Comparison of ENCODE assay signal across 28 cellular contexts in genomic region chr12:120164293-120164692, GRCh38. TPM values are rescaled to one million over a fixed set of nuclear protein-coding genes. Genes with fewer than 3 reads are reported as not detected.
DNase-seq lines count a peak whose midpoint lies in the region; ATAC-seq, FAIRE-seq and TF ChIP-seq lines count a peak whose summit lies in the region.
"Had no signal": no experiment of that assay in that cellular context is flagged by ENCODE, and none has a peak within 500 bp of the region (broad histone marks: within the 10 kb centered on the region; RNA-seq: fewer than 3 reads in every experiment).

No MANE protein-coding gene starts in this region.

- no peak overlapping the region for H3K9ac ChIP-seq in HCT116 (ENCODE audit: low read length)
- H3K9ac ChIP-seq in GM12878 (ENCODE audit: control insufficient read depth, insufficient read depth, low read length): no peak overlapping the region
- H3K9ac ChIP-seq: BLaER1 treated with 17β-estradiol and CSF1 and Interleukin-3, amounts not matched to agents 10 nM and 100 nM had no signal

- H3K79me2 ChIP-seq in HCT116 (ENCODE audit: insufficient read depth, low read length): peaks cover 22% of the 10 kb centered on the region
- no peaks in the 10 kb centered on the region for H3K79me2 ChIP-seq in GM12878 (ENCODE audit: control insufficient read depth, insufficient read depth, low read length)

- in situ Hi-C loops in GM12878 (cut with MboI): no loop called here

- no peak overlapping the region for H3K27ac ChIP-seq in A549
- no peak overlapping the region for H3K27ac ChIP-seq in HCT116 (ENCODE audit: low read depth, low read length)
- H3K27ac ChIP-seq in GM12878 (ENCODE audit: control insufficient read depth, insufficient read depth): no peak overlapping the region
- H3K27ac ChIP-seq: BLaER1 treated with 17β-estradiol and CSF1 and Interleukin-3, amounts not matched to agents 10 nM and 100 nM; SK-N-MC had no signal

- no peak for TF ChIP-seq CTCF in A549 (IDR thresholded peaks at IDR 0.05)
- TF ChIP-seq CTCF in HCT116 (IDR thresholded peaks at IDR 0.05 in 2 of 3, conservative IDR thresholded peaks at IDR 0.05 in 1 of 3; ENCODE audit: borderline replicate concordance in 1 of 3, insufficient read depth in 1 of 3, low read depth in 2 of 3, low read length in 2 of 3): no peak
- TF ChIP-seq CTCF in GM12878 (IDR thresholded peaks at IDR 0.05 in 2 of 3, conservative IDR thresholded peaks at IDR 0.05 in 1 of 3; ENCODE audit: control insufficient read depth in 2 of 3, extremely low read depth in 1 of 3, insufficient read depth in 1 of 3, low read depth in 3 of 3, low read length in 3 of 3): no peak

- DNase-seq in A549 (ENCODE audit: low read depth in 1 of 2, low spot score in 1 of 2) (no peak), HCT116 (ENCODE audit: low read depth, low spot score) (no peak), GM12878 (ENCODE audit: low read depth, low spot score) (no peak), left lobe of liver (ENCODE audit: low spot score) (no peak), GM12891 (ENCODE audit: insufficient read length, low spot score) (no peak)
- no peak for DNase-seq in activated naive CD4-positive, alpha-beta T cell treated with anti-CD3 and anti-CD28 coated beads, Interleukin-2, amount 50 U/mL, for 16 hours
- DNase-seq: AML-193; CD4-positive, alpha-beta T cell; DMS53; GDM1; KG1; MG63; NCI-H1694; NCI-H2029 treated with DMSO at 0.1 percent for 48 hours; NCI-H2171; NCI-H226; NCI-H510A; NCI-H69; OCI-M1; SIG-M5; SW 1271 had no signal

- H3K9me3 ChIP-seq in A549 (no peaks in the 10 kb centered on the region), HCT116 (ENCODE audit: control insufficient read depth in 1 of 2, insufficient read depth in 1 of 2, low read depth in 1 of 2, low read length in 2 of 2) (no peaks in the 10 kb centered on the region), GM12878 (replicated peaks; ENCODE audit: control insufficient read depth, insufficient read depth, low read length) (no peaks in the 10 kb centered on the region)
- H3K9me3 ChIP-seq: BLaER1 treated with 17β-estradiol and CSF1 and Interleukin-3, amounts not matched to agents 10 nM and 100 nM; MG63 had no signal

- no peak for TF ChIP-seq EP300 in A549 (IDR thresholded peaks at IDR 0.05)
- no peak for TF ChIP-seq EP300 in GM12878 (IDR thresholded peaks at IDR 0.05; ENCODE audit: borderline replicate concordance in 1 of 2, control insufficient read depth in 1 of 2, low read depth in 2 of 2, low read length in 2 of 2)

- intact Hi-C loops in HCT116 (cut with micrococcal nuclease): no loop called here
- intact Hi-C loops in GM12878 (cut with micrococcal nuclease; ENCODE audit: unreplicated experiment): no loop called here

- H3K36me3 ChIP-seq in HCT116 (ENCODE audit: control insufficient read depth in 1 of 2, insufficient read depth in 2 of 2, low read length in 2 of 2) (peaks cover 64 to 66% of the 10 kb centered on the region in 2 experiments; a peak in 3 of 4 replicates), GM12878 (ENCODE audit: control insufficient read depth in 2 of 2, insufficient read depth in 2 of 2, low read length in 1 of 2) (peaks cover 31 to 45% of the 10 kb centered on the region in 2 experiments)

- H3K4me2 ChIP-seq in A549 (no peak overlapping the region), HCT116 (ENCODE audit: low read length) (no peak overlapping the region), GM12878 (ENCODE audit: control insufficient read depth, insufficient read depth) (no peak overlapping the region)
- H3K4me2 ChIP-seq: BLaER1 treated with 17β-estradiol and CSF1 and Interleukin-3, amounts not matched to agents 10 nM and 100 nM had no signal

- no peak overlapping the region for H3K4me3 ChIP-seq in A549
- H3K4me3 ChIP-seq in HCT116 (replicated peaks in 1 of 2; ENCODE audit: low read depth in 1 of 2, low read length in 2 of 2): no peak overlapping the region
- no peak overlapping the region for H3K4me3 ChIP-seq in GM12878
- H3K4me3 ChIP-seq: BLaER1 treated with 17β-estradiol and CSF1 and Interleukin-3, amounts not matched to agents 10 nM and 100 nM; MG63; SK-N-MC had no signal

- H3K4me1 ChIP-seq in A549: no peaks in the 10 kb centered on the region
- no peaks in the 10 kb centered on the region for H3K4me1 ChIP-seq in HCT116 (ENCODE audit: control insufficient read depth in 1 of 2, insufficient read depth in 2 of 2, low read length in 2 of 2)
- peaks cover 19% of the 10 kb centered on the region for H3K4me1 ChIP-seq in GM12878 (ENCODE audit: control insufficient read depth, insufficient read depth, low read length)

- BruUV-seq in HCT116 (replicated peaks; lab: Mats Ljungman, UMichigan) (no TSS peak), GM12878 (replicated peaks; lab: Mats Ljungman, UMichigan) (no TSS peak)

- TF ChIP-seq RAD21 in A549 (conservative IDR thresholded peaks at IDR 0.05 in 1 of 2, IDR thresholded peaks at IDR 0.05 in 1 of 2) (no peak), HCT116 (IDR thresholded peaks at IDR 0.05; ENCODE audit: low read depth) (no peak), GM12878 (IDR thresholded peaks at IDR 0.05; ENCODE audit: insufficient read depth, low read depth, low read length) (no peak)

- H4K20me1 ChIP-seq in HCT116 (ENCODE audit: insufficient read depth) (no peaks in the 10 kb centered on the region), GM12878 (ENCODE audit: control insufficient read depth, insufficient read depth) (no peaks in the 10 kb centered on the region)

- no peaks in the 10 kb centered on the region for H3K27me3 ChIP-seq in HCT116 (ENCODE audit: insufficient read depth, low read length)
- no peaks in the 10 kb centered on the region for H3K27me3 ChIP-seq in GM12878 (replicated peaks in 1 of 2; ENCODE audit: control insufficient read depth in 2 of 2, insufficient read depth in 2 of 2, low read length in 1 of 2)
- H3K27me3 ChIP-seq: BLaER1 treated with 17β-estradiol and CSF1 and Interleukin-3, amounts not matched to agents 10 nM and 100 nM; MG63 had no signal

- H2AFZ ChIP-seq in HCT116 (ENCODE audit: low read depth, low read length, poor library complexity, severe bottlenecking) (no peak overlapping the region), GM12878 (ENCODE audit: control insufficient read depth, low read depth, low read length) (no peak overlapping the region)

- CTCF ChIA-PET in A549 (lab: Yijun Ruan, JAX) (interaction anchor here (0.6 to 1.0 kb wide), 2 partner anchors 14 to 265 kb away, joined by 3 read pairs; no protein-coding TSS in a partner anchor), HCT116 (lab: Charles Lee) (no interaction called here), GM12878 (lab: Yijun Ruan, JAX) (no interaction called here)

- ATAC-seq in A549 (peak; percentile 11 to 32; a peak in 1 of 6 replicates), HCT116 (0 out of 2 replicates have a peak, but pooled peaks have one; percentile 43), GM12878 (no peak), left lobe of liver (peak; percentile 7), HG03108 (IDR thresholded peaks at IDR 0.05; ENCODE audit: unreplicated experiment) (no peak)

- TF ChIP-seq POLR2A in A549 (IDR thresholded peaks at IDR 0.05; ENCODE audit: low read length) (no peak), HCT116 (IDR thresholded peaks at IDR 0.05; ENCODE audit: borderline replicate concordance, extremely low read depth, insufficient read depth, insufficient read length) (no peak), GM12878 (IDR thresholded peaks at IDR 0.05; ENCODE audit: low read depth, low read length) (0 out of 2 replicates have a peak, but pooled peaks have one; percentile 38), GM12891 (IDR thresholded peaks at IDR 0.05; ENCODE audit: low read depth, low read length) (no peak)

- RAD21 ChIA-PET in HCT116 (lab: Charles Lee; ENCODE audit: low non-redundant PET in 1 of 2, low total read pairs in 2 of 2, uncharacterized antibody in 2 of 2, unreplicated experiment in 2 of 2) (no interaction called here), GM12878 (lab: Charles Lee; ENCODE audit: unreplicated experiment) (interaction anchor here (0.6 to 1.1 kb wide), 5 partner anchors 31 to 54 kb away, joined by 3 to 4 read pairs (median 3); partner anchors contain the start of gene RAB35)

- no peaks in the 10 kb centered on the region for H3K9me2 ChIP-seq in HCT116 (ENCODE audit: insufficient read depth)

- SMC1A ChIA-PET in GM12878 (lab: Charles Lee; ENCODE audit: uncharacterized antibody, unreplicated experiment): no interaction called here

- POLR2A ChIA-PET in A549 (lab: Yijun Ruan, JAX): no interaction called here
- POLR2A ChIA-PET in HCT116 (lab: Charles Lee): no interaction called here
- POLR2A ChIA-PET in GM12878 (lab: Charles Lee): interaction anchor here (0.6 kb wide), 3 partner anchors 36 to 89 kb away, joined by 3 to 4 read pairs (median 3); no protein-coding TSS in a partner anchor

- FAIRE-seq in A549 (lab: Jason Lieb, UNC) (no peak), GM12878 (lab: Jason Lieb, UNC) (no peak), GM12891 (lab: Jason Lieb, UNC) (no peak)
- FAIRE-seq: D721Med, H54, HTR-8/SVneo, RCC 7860 had no signal

- WGBS in A549 (ENCODE audit: missing lambda C conversion rate): 91% methylated on average over 11 of the region's 11 CpGs
- WGBS in GM12878 (ENCODE audit: insufficient coverage, insufficient replicate concordance, low lambda C conversion rate, missing lambda C conversion rate): 92% methylated on average over 11 of the region's 11 CpGs

RNA-seq across cellular contexts. Expression of gene GCN1, which starts 30.2 kb away (rescaled TPM):
- polyA plus RNA-seq in A549 (2011; rRNA removed) (64.1 and 81.5 TPM in 2 replicates), A549 (2017; fragmentation: RNase III; extraction: RNeasy Plus Mini Kit Qiagen cat#74134 plus additional on column Dnase treatment) (43.2 to 50.8 TPM (median 45.8 TPM) in 3 replicates), GM12878 (2011; rRNA removed) (22.8 and 39.8 TPM in 2 replicates), GM12878 (2014; fragmentation: Illumina TruSeq; extraction: Trizol) (40.8 and 54.4 TPM in 2 replicates), GM12878 (2014; fragmentation: Nextera tagmentation; extraction: Ambion mirVana) (10 to 100 TPM; 10.8 to 12.1 TPM), GM12878 (2014; rRNA removed) (95.3 and 102 TPM in 2 replicates), GM12878 (2016; fragmentation: Nextera tagmentation; extraction: Ambion mirVana) (10 to 100 TPM; 62.2 to 65.1 TPM)
- polyA plus RNA-seq in A549 (2012; cell fraction: cytosol; rRNA removed): 72.5 and 73.2 TPM in 2 replicates
- polyA plus RNA-seq in A549 (2012; cell fraction: nucleus; rRNA removed): 193 and 238 TPM in 2 replicates
- 224 and 252 TPM in 2 replicates for polyA minus RNA-seq in A549 (2011; rRNA and poly(A)+ RNA removed)
- total RNA-seq in HCT116 (2021; ENCODE audit: unreplicated experiment) (184 TPM), GM12878 (2014; rRNA removed) (89.6 and 90.7 TPM in 2 replicates), GM12878 (2014; rRNA removed; fragmentation: Illumina TruSeq; extraction: Trizol) (41.6 and 43.8 TPM in 2 replicates), GM12878 (2021) (137 and 150 TPM in 2 replicates), left lobe of liver (42.7 TPM)
- 94.9 and 100 TPM in 2 replicates for polyA plus RNA-seq in HCT116 (2012)
- 380 and 510 TPM in 2 replicates for total RNA-seq in GM12878 (2013; cell fraction: nucleolus; rRNA removed)
- polyA plus RNA-seq in GM12878 (2011; ENCODE audit: low read depth): 53.5 TPM
- polyA plus RNA-seq in GM12878 (2011; cell fraction: cytosol; rRNA removed): 40.6 and 52.3 TPM in 2 replicates
- polyA plus RNA-seq in GM12878 (2011; cell fraction: nucleus; rRNA removed): 433 and 567 TPM in 2 replicates
- polyA plus RNA-seq in GM12878 (2012): 49.9 and 56.2 TPM in 2 replicates
- 131 and 147 TPM in 2 replicates for polyA minus RNA-seq in GM12878 (2011; rRNA and poly(A)+ RNA removed)
- 50.5 and 61.8 TPM in 2 replicates for polyA minus RNA-seq in GM12878 (2011; cell fraction: cytosol; rRNA and poly(A)+ RNA removed)
- polyA minus RNA-seq in GM12878 (2011; cell fraction: nucleus; rRNA and poly(A)+ RNA removed): 129 and 222 TPM in 2 replicates
- 39.6 TPM for polyA plus RNA-seq in GM12891 (2012; ENCODE audit: low read depth, missing spikeins)

RNA-seq across cellular contexts. Expression of gene RPLP0, which starts 36.6 kb away (rescaled TPM):
- polyA plus RNA-seq in A549 (2011; rRNA removed) (5,441 and 7,182 TPM in 2 replicates), A549 (2017; fragmentation: RNase III; extraction: RNeasy Plus Mini Kit Qiagen cat#74134 plus additional on column Dnase treatment) (3,449 to 3,524 TPM (median 3,456 TPM) in 3 replicates), GM12878 (2011; rRNA removed) (4,342 and 6,647 TPM in 2 replicates), GM12878 (2014; fragmentation: Illumina TruSeq; extraction: Trizol) (4,326 and 6,258 TPM in 2 replicates), GM12878 (2014; fragmentation: Nextera tagmentation; extraction: Ambion mirVana) (1,000 to 10,000 TPM; 6,784 to 8,495 TPM), GM12878 (2014; rRNA removed) (7,537 and 7,931 TPM in 2 replicates), GM12878 (2016; fragmentation: Nextera tagmentation; extraction: Ambion mirVana) (1,000 to 10,000 TPM; 2,171 to 2,235 TPM)
- 7,109 and 7,241 TPM in 2 replicates for polyA plus RNA-seq in A549 (2012; cell fraction: cytosol; rRNA removed)
- polyA plus RNA-seq in A549 (2012; cell fraction: nucleus; rRNA removed): 3,292 and 3,609 TPM in 2 replicates
- polyA minus RNA-seq in A549 (2011; rRNA and poly(A)+ RNA removed): 4,371 and 5,632 TPM in 2 replicates
- total RNA-seq in HCT116 (2021; ENCODE audit: unreplicated experiment) (4,123 TPM), GM12878 (2014; rRNA removed) (6,095 and 6,267 TPM in 2 replicates), GM12878 (2014; rRNA removed; fragmentation: Illumina TruSeq; extraction: Trizol) (4,804 and 4,972 TPM in 2 replicates), GM12878 (2021) (4,342 and 4,473 TPM in 2 replicates), left lobe of liver (743 TPM)
- polyA plus RNA-seq in HCT116 (2012): 6,734 and 7,674 TPM in 2 replicates
- total RNA-seq in GM12878 (2013; cell fraction: nucleolus; rRNA removed): 746 and 806 TPM in 2 replicates
- 10,931 TPM for polyA plus RNA-seq in GM12878 (2011; ENCODE audit: low read depth)
- polyA plus RNA-seq in GM12878 (2011; cell fraction: cytosol; rRNA removed): 11,436 and 11,538 TPM in 2 replicates
- polyA plus RNA-seq in GM12878 (2011; cell fraction: nucleus; rRNA removed): 3,468 and 4,357 TPM in 2 replicates
- 6,488 and 7,133 TPM in 2 replicates for polyA plus RNA-seq in GM12878 (2012)
- 5,528 and 7,467 TPM in 2 replicates for polyA minus RNA-seq in GM12878 (2011; rRNA and poly(A)+ RNA removed)
- polyA minus RNA-seq in GM12878 (2011; cell fraction: cytosol; rRNA and poly(A)+ RNA removed): 1,348 and 1,626 TPM in 2 replicates
- polyA minus RNA-seq in GM12878 (2011; cell fraction: nucleus; rRNA and poly(A)+ RNA removed): 556 and 712 TPM in 2 replicates
- polyA plus RNA-seq in GM12891 (2012; ENCODE audit: low read depth, missing spikeins): 5,981 TPM

RNA-seq across cellular contexts. Expression of gene RAB35, which starts 47.7 kb away (rescaled TPM):
- polyA plus RNA-seq in A549 (2011; rRNA removed) (42.0 and 67.6 TPM in 2 replicates), A549 (2017; fragmentation: RNase III; extraction: RNeasy Plus Mini Kit Qiagen cat#74134 plus additional on column Dnase treatment) (44.0 to 49.5 TPM (median 47.8 TPM) in 3 replicates), GM12878 (2011; rRNA removed) (68.7 and 87.1 TPM in 2 replicates), GM12878 (2014; fragmentation: Illumina TruSeq; extraction: Trizol) (28.9 and 44.7 TPM in 2 replicates), GM12878 (2014; fragmentation: Nextera tagmentation; extraction: Ambion mirVana) (1 to 10 TPM in 1 of 2 experiments, under 1 TPM in 1; 0.76 to 2.0 TPM), GM12878 (2014; rRNA removed) (73.0 and 78.9 TPM in 2 replicates), GM12878 (2016; fragmentation: Nextera tagmentation; extraction: Ambion mirVana) (10 to 100 TPM; 42.4 to 42.9 TPM)
- 56.7 and 71.7 TPM in 2 replicates for polyA plus RNA-seq in A549 (2012; cell fraction: cytosol; rRNA removed)
- polyA plus RNA-seq in A549 (2012; cell fraction: nucleus; rRNA removed): 77.2 and 90.4 TPM in 2 replicates
- 66.2 and 96.5 TPM in 2 replicates for polyA minus RNA-seq in A549 (2011; rRNA and poly(A)+ RNA removed)
- total RNA-seq in HCT116 (2021; ENCODE audit: unreplicated experiment) (57.1 TPM), GM12878 (2014; rRNA removed) (50.6 and 57.2 TPM in 2 replicates), GM12878 (2014; rRNA removed; fragmentation: Illumina TruSeq; extraction: Trizol) (33.1 and 37.3 TPM in 2 replicates), GM12878 (2021) (89.4 and 99.2 TPM in 2 replicates), left lobe of liver (16.1 TPM)
- polyA plus RNA-seq in HCT116 (2012): 39.1 and 45.1 TPM in 2 replicates
- total RNA-seq in GM12878 (2013; cell fraction: nucleolus; rRNA removed): 17.3 and 17.4 TPM in 2 replicates
- polyA plus RNA-seq in GM12878 (2011; ENCODE audit: low read depth): 30.2 TPM
- polyA plus RNA-seq in GM12878 (2011; cell fraction: cytosol; rRNA removed): 67.3 and 76.1 TPM in 2 replicates
- polyA plus RNA-seq in GM12878 (2011; cell fraction: nucleus; rRNA removed): 75.4 and 101 TPM in 2 replicates
- 56.3 and 69.3 TPM in 2 replicates for polyA plus RNA-seq in GM12878 (2012)
- polyA minus RNA-seq in GM12878 (2011; rRNA and poly(A)+ RNA removed): 59.2 and 76.6 TPM in 2 replicates
- polyA minus RNA-seq in GM12878 (2011; cell fraction: cytosol; rRNA and poly(A)+ RNA removed): 26.9 and 27.4 TPM in 2 replicates
- 8.9 and 19.6 TPM in 2 replicates for polyA minus RNA-seq in GM12878 (2011; cell fraction: nucleus; rRNA and poly(A)+ RNA removed)
- 41.4 TPM for polyA plus RNA-seq in GM12891 (2012; ENCODE audit: low read depth, missing spikeins)

Comparison
In these comparisons a context has a peak if more than half of its experiments do, and no peak if none do; other contexts are left out.
1. ATAC-seq: peak in A549 (2 of 2), HCT116 (single experiment) and left lobe of liver (single experiment); none in GM12878 (single experiment) and HG03108 (single experiment).
2. Of the 24 proteins assayed by ChIP-seq in both GM12878 and A549: peak only in GM12878: POLR2A; only in A549: none; in both: none; in neither: 23.